Comparison of ENCODE assay signal across 8 cellular contexts in genomic region chr2:240851078-240851861, GRCh38. TPM values are rescaled to one million over a fixed set of nuclear protein-coding genes. Genes with fewer than 3 reads are reported as not detected.
DNase-seq lines count a peak whose midpoint lies in the region; ATAC-seq and TF ChIP-seq lines count a peak whose summit lies in the region.

No MANE protein-coding gene starts in this region.

- intact Hi-C loops in activated T-helper 2 cell treated with anti-CD3 and anti-CD28 coated beads, Interferon-gamma antibody, Interleukin-2, Interleukin-4, amounts not matched to agents 10 μg/mL and 5 μg/mL and 100 μg/mL, durations not matched to agents 14 hours and 24 hours and 36 hours (cut with micrococcal nuclease): loop anchor here (5.0 kb wide), 1 partner anchor 296 kb away; the partner anchor contains the start of gene PASK

- H3K36me3 ChIP-seq in Loucy (ENCODE audit: insufficient read depth, low read length): no peaks in the 10 kb centered on the region

- DNase-seq in SHP77 (lab: John Stamatoyannopoulos, UW) (peak; percentile 61 to 72), foreskin fibroblast (peak; percentile 51 to 89), non-pigmented ciliary epithelial cell (ENCODE audit: low read depth) (peak; percentile 35), substantia nigra (lab: John Stamatoyannopoulos, UW) (peak in 48 of 49 donors; percentile 16 to 95 (median 72))
- DNase-seq in activated T-helper 2 cell treated with anti-CD3 and anti-CD28 coated beads, Interferon-gamma antibody, Interleukin-2, Interleukin-4, amounts not matched to agents 10 μg/mL and 5 μg/mL and 100 μg/mL, durations not matched to agents 14 hours and 24 hours and 36 hours (ENCODE audit: low spot score): peak; percentile 68

- H3F3A ChIP-seq in Loucy (ENCODE audit: low read depth): no peaks in the 10 kb centered on the region

- no peaks in the 10 kb centered on the region for H4K20me1 ChIP-seq in Loucy (ENCODE audit: insufficient read depth, low read length, poor library complexity, severe bottlenecking)

- peaks cover 8% of the 10 kb centered on the region for H3K9me3 Mint-ChIP-seq in activated T-helper 2 cell treated with anti-CD3 and anti-CD28 coated beads, Interferon-gamma antibody, Interleukin-2, Interleukin-4, amounts not matched to agents 10 μg/mL and 5 μg/mL and 100 μg/mL, durations not matched to agents 14 hours and 24 hours and 36 hours

- H3K4me3 ChIP-seq in Loucy (ENCODE audit: low read length, poor library complexity, severe bottlenecking): no peak overlapping the region
- no peak overlapping the region for H3K4me3 ChIP-seq in foreskin fibroblast (ENCODE audit: low read depth in 1 of 2, low read length in 2 of 2)

- no peaks in the 10 kb centered on the region for H3K27me3 ChIP-seq in Loucy (ENCODE audit: insufficient read depth, low read length, poor library complexity, severe bottlenecking)

- H3K79me2 ChIP-seq in Loucy (ENCODE audit: insufficient read depth, low read length): no peaks in the 10 kb centered on the region

- H3K4me3 Mint-ChIP-seq in activated T-helper 2 cell treated with anti-CD3 and anti-CD28 coated beads, Interferon-gamma antibody, Interleukin-2, Interleukin-4, amounts not matched to agents 10 μg/mL and 5 μg/mL and 100 μg/mL, durations not matched to agents 14 hours and 24 hours and 36 hours (ENCODE audit: low read depth): no peak overlapping the region

- H3K9me3 ChIP-seq in Loucy (ENCODE audit: insufficient read depth, low read depth, low read length): peaks cover 4% of the 10 kb centered on the region; the same call in 1 of the 2 replicates

- H3K27me3 Mint-ChIP-seq in activated T-helper 2 cell treated with anti-CD3 and anti-CD28 coated beads, Interferon-gamma antibody, Interleukin-2, Interleukin-4, amounts not matched to agents 10 μg/mL and 5 μg/mL and 100 μg/mL, durations not matched to agents 14 hours and 24 hours and 36 hours (ENCODE audit: low read depth): no peaks in the 10 kb centered on the region

- no peaks in the 10 kb centered on the region for H3K9me2 ChIP-seq in Loucy (replicated peaks; ENCODE audit: low read depth, low read length)

- H2AFZ ChIP-seq in Loucy (ENCODE audit: low read length): no peak overlapping the region

- H3K27ac ChIP-seq in substantia nigra (ENCODE audit: low read depth, low read length, poor library complexity, severe bottlenecking): no peak overlapping the region

- no peak for ATAC-seq in HG03135 (IDR thresholded peaks at IDR 0.05; ENCODE audit: unreplicated experiment)

- no peaks in the 10 kb centered on the region for H3K4me1 ChIP-seq in Loucy (ENCODE audit: insufficient read depth, low read length, poor library complexity, severe bottlenecking)

- H3K4me1 Mint-ChIP-seq in activated T-helper 2 cell treated with anti-CD3 and anti-CD28 coated beads, Interferon-gamma antibody, Interleukin-2, Interleukin-4, amounts not matched to agents 10 μg/mL and 5 μg/mL and 100 μg/mL, durations not matched to agents 14 hours and 24 hours and 36 hours (ENCODE audit: low read depth): no peaks in the 10 kb centered on the region

- peak; percentile 59 for TF ChIP-seq CTCF in GM12801 (IDR thresholded peaks at IDR 0.05; ENCODE audit: extremely low read depth, insufficient read length)
- peak; percentile 88 for TF ChIP-seq CTCF in Loucy (conservative IDR thresholded peaks at IDR 0.05; ENCODE audit: low read length)
- peak; percentile 86 for TF ChIP-seq CTCF in foreskin fibroblast (IDR thresholded peaks at IDR 0.05; ENCODE audit: low read depth, low read length)

- H3K36me3 Mint-ChIP-seq in activated T-helper 2 cell treated with anti-CD3 and anti-CD28 coated beads, Interferon-gamma antibody, Interleukin-2, Interleukin-4, amounts not matched to agents 10 μg/mL and 5 μg/mL and 100 μg/mL, durations not matched to agents 14 hours and 24 hours and 36 hours (ENCODE audit: low read depth): no peaks in the 10 kb centered on the region

- H3K27ac Mint-ChIP-seq in activated T-helper 2 cell treated with anti-CD3 and anti-CD28 coated beads, Interferon-gamma antibody, Interleukin-2, Interleukin-4, amounts not matched to agents 10 μg/mL and 5 μg/mL and 100 μg/mL, durations not matched to agents 14 hours and 24 hours and 36 hours: no peak overlapping the region

- H3K9ac ChIP-seq in Loucy (ENCODE audit: low read depth, low read length, poor library complexity, severe bottlenecking): no peak overlapping the region

- no peak overlapping the region for H3K4me2 ChIP-seq in Loucy (ENCODE audit: low read depth, low read length, poor library complexity, severe bottlenecking)

RNA-seq across cellular contexts. Expression of gene AGXT, which starts 17.4 kb away (rescaled TPM):
- not detected in 2 replicates for total RNA-seq in activated T-helper 2 cell treated with anti-CD3 and anti-CD28 coated beads, Interferon-gamma antibody, Interleukin-2, Interleukin-4, amounts not matched to agents 10 μg/mL and 5 μg/mL and 100 μg/mL, durations not matched to agents 14 hours and 24 hours and 36 hours

RNA-seq across cellular contexts. Expression of gene KIF1A, which starts 31.3 kb away (rescaled TPM):
- total RNA-seq in activated T-helper 2 cell treated with anti-CD3 and anti-CD28 coated beads, Interferon-gamma antibody, Interleukin-2, Interleukin-4, amounts not matched to agents 10 μg/mL and 5 μg/mL and 100 μg/mL, durations not matched to agents 14 hours and 24 hours and 36 hours: 0.97 and 2.2 TPM in 2 replicates

RNA-seq across cellular contexts. Expression of gene MAB21L4, which starts 44.7 kb away (rescaled TPM):
- not detected in 2 replicates for total RNA-seq in activated T-helper 2 cell treated with anti-CD3 and anti-CD28 coated beads, Interferon-gamma antibody, Interleukin-2, Interleukin-4, amounts not matched to agents 10 μg/mL and 5 μg/mL and 100 μg/mL, durations not matched to agents 14 hours and 24 hours and 36 hours

RNA-seq across cellular contexts. Expression of gene CROCC2, which starts 54.9 kb away (rescaled TPM):
- not detected in 2 replicates for total RNA-seq in activated T-helper 2 cell treated with anti-CD3 and anti-CD28 coated beads, Interferon-gamma antibody, Interleukin-2, Interleukin-4, amounts not matched to agents 10 μg/mL and 5 μg/mL and 100 μg/mL, durations not matched to agents 14 hours and 24 hours and 36 hours
